ENCODE assay signal across 23 cellular contexts in genomic region chr4:133869486-133869885, GRCh38.
"Had no signal": no experiment of that assay in that cellular context is flagged by ENCODE, and none has a peak within 500 bp of the region (broad histone marks: within the 10 kb centered on the region; RNA-seq: fewer than 3 reads in every experiment).

No MANE protein-coding gene starts in this region.

- H3K27me3 ChIP-seq: MG63, SJSA1 had no signal

- H3K9me3 ChIP-seq: MG63, SJSA1 had no signal

- H3K27ac ChIP-seq: HL-60, SJSA1, SK-N-MC had no signal

- FAIRE-seq: HTR-8/SVneo, RCC 7860 had no signal

- H3K4me3 ChIP-seq: MG63, SJSA1, SK-N-MC had no signal

- DNase-seq: Karpas-422, KG1, MG63, NCI-H1092, NCI-H1105 treated with DMSO at 0.1 percent for 48 hours, NCI-H1417 treated with DMSO at 0.1 percent for 48 hours, NCI-H146, NCI-H1694 treated with DMSO at 0.1 percent for 48 hours, NCI-H1930, NCI-H2081, NCI-H2107, NCI-H2227 treated with DMSO at 0.1 percent for 48 hours, NCI-H524, NCI-H526 treated with DMSO at 0.1 percent for 48 hours, NCI-H774, Right ventricle myocardium superior, RPMI8226, SIG-M5 had no signal

- H3K36me3 ChIP-seq: MG63, SJSA1 had no signal
